ENCODE assay signal across 1 cellular context in the genomic region with DNA sequence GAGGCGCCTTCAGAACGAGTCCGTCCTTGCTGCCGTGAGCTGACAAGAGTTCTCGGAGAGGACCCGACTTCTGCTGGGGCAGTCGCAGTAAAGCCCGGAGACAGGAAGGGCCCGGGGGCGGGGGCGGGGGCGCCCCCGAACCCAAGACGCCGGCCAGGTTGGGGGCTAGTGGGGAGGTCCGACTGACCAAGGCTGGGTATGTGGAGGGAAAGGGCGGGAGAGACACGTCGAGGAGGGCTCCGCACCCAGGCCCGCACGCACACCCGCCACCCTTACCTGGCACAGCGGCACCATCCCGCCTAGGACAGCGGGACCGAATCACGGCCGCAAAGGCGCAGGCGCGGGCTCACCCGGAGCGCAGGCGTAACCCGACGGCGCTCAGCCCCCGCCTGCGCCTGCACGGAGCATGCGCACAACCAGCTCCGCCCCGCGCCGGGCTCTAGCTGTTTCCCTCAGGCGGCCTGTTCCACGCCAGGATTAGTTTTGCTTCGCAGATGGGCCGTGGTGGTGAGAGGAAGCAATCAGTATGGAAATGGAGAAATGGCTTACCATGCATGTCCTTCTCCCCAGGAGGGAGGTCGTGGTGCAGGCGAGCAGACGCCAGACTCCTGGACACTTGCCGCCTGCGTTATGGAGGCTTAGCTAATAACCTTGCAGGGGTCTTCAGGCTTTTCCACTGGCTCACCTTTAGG.
TF ChIP-seq lines count a peak whose summit lies in the region.

A gene with protein sequence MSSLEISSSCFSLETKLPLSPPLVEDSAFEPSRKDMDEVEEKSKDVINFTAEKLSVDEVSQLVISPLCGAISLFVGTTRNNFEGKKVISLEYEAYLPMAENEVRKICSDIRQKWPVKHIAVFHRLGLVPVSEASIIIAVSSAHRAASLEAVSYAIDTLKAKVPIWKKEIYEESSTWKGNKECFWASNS (minus strand): TSS at position 322 of the 692 bp plus-strand sequence. CDS start 2,583 bp downstream, outside the sequence.

TF ChIP-seq in HepG2, 621 proteins besides CTCF, POLR2A, EP300 and RAD21 (continued from another document and continues in another):
- no peak for TF ChIP-seq HOXA9 (CRISPR knock-in tag; IDR thresholded peaks at IDR 0.05; ENCODE audit: borderline replicate concordance)
- TF ChIP-seq ZNF12 (CRISPR knock-in tag; IDR thresholded peaks at IDR 0.05), result peak; percentile 33; the same call in 1 of the 2 replicates
- no peak for TF ChIP-seq ETV5 (CRISPR knock-in tag; IDR thresholded peaks at IDR 0.05; ENCODE audit: borderline replicate concordance)
- TF ChIP-seq NPAS2 (CRISPR knock-in tag; IDR thresholded peaks at IDR 0.05; ENCODE audit: borderline replicate concordance), result no peak
- TF ChIP-seq RBFOX2 (IDR thresholded peaks at IDR 0.05; ENCODE audit: low read depth, low read length), result peak; percentile 90
- TF ChIP-seq, protein P1, sequence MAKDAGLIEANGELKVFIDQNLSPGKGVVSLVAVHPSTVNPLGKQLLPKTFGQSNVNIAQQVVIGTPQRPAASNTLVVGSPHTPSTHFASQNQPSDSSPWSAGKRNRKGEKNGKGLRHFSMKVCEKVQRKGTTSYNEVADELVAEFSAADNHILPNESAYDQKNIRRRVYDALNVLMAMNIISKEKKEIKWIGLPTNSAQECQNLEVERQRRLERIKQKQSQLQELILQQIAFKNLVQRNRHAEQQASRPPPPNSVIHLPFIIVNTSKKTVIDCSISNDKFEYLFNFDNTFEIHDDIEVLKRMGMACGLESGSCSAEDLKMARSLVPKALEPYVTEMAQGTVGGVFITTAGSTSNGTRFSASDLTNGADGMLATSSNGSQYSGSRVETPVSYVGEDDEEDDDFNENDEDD (CRISPR knock-in tag; IDR thresholded peaks at IDR 0.05; ENCODE audit: borderline replicate concordance), result peak; percentile 63; the same call in 1 of the 2 replicates
- TF ChIP-seq, protein P2, sequence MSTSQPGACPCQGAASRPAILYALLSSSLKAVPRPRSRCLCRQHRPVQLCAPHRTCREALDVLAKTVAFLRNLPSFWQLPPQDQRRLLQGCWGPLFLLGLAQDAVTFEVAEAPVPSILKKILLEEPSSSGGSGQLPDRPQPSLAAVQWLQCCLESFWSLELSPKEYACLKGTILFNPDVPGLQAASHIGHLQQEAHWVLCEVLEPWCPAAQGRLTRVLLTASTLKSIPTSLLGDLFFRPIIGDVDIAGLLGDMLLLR (CRISPR knock-in tag; IDR thresholded peaks at IDR 0.05), result 0 out of 2 replicates have a peak, but pooled peaks have one; percentile 54
- no peak for TF ChIP-seq NFAT5 (CRISPR knock-in tag; IDR thresholded peaks at IDR 0.05)
- TF ChIP-seq SIN3B (IDR thresholded peaks at IDR 0.05; ENCODE audit: low read length), result no peak
- no peak for TF ChIP-seq CCAR2 (optimal IDR thresholded peaks at IDR 0.05; ENCODE audit: low read depth, low read length)
- TF ChIP-seq ZC3H13 (CRISPR knock-in tag; IDR thresholded peaks at IDR 0.05), result no peak
- no peak; the same call in 1 of the 2 replicates for TF ChIP-seq ZNF510 (CRISPR knock-in tag; IDR thresholded peaks at IDR 0.05; ENCODE audit: low read depth)
- TF ChIP-seq ZKSCAN8 (CRISPR knock-in tag; IDR thresholded peaks at IDR 0.05; ENCODE audit: borderline replicate concordance), result peak; percentile 63
- TF ChIP-seq MBD4 (IDR thresholded peaks at IDR 0.05; ENCODE audit: borderline replicate concordance, low read length), result no peak
- TF ChIP-seq ATAD3A (CRISPR knock-in tag; IDR thresholded peaks at IDR 0.05), result no peak
- TF ChIP-seq RBM22 (optimal IDR thresholded peaks at IDR 0.05; ENCODE audit: low read length), result no peak
- TF ChIP-seq ZFX (CRISPR knock-in tag; IDR thresholded peaks at IDR 0.05; ENCODE audit: low read depth), result peak; percentile 93
- TF ChIP-seq SAFB2 (CRISPR knock-in tag; IDR thresholded peaks at IDR 0.05; ENCODE audit: borderline replicate concordance, low read depth), result 0 out of 2 replicates have a peak, but pooled peaks have one; percentile 29
- TF ChIP-seq ZNF367 (CRISPR knock-in tag; IDR thresholded peaks at IDR 0.05; ENCODE audit: borderline replicate concordance), result no peak; the same call in 1 of the 2 replicates
- TF ChIP-seq JARID2 (CRISPR knock-in tag; IDR thresholded peaks at IDR 0.05; ENCODE audit: insufficient replicate concordance), result no peak
- no peak for TF ChIP-seq U2AF2 (IDR thresholded peaks at IDR 0.05; ENCODE audit: low read depth, low read length)
- TF ChIP-seq, protein P3, sequence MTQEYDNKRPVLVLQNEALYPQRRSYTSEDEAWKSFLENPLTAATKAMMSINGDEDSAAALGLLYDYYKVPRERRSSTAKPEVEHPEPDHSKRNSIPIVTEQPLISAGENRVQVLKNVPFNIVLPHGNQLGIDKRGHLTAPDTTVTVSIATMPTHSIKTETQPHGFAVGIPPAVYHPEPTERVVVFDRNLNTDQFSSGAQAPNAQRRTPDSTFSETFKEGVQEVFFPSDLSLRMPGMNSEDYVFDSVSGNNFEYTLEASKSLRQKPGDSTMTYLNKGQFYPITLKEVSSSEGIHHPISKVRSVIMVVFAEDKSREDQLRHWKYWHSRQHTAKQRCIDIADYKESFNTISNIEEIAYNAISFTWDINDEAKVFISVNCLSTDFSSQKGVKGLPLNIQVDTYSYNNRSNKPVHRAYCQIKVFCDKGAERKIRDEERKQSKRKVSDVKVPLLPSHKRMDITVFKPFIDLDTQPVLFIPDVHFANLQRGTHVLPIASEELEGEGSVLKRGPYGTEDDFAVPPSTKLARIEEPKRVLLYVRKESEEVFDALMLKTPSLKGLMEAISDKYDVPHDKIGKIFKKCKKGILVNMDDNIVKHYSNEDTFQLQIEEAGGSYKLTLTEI (CRISPR knock-in tag; conservative IDR thresholded peaks at IDR 0.05), result no peak
- TF ChIP-seq AKNA (CRISPR knock-in tag; IDR thresholded peaks at IDR 0.05; ENCODE audit: borderline replicate concordance), result no peak
- TF ChIP-seq ZNF761 (CRISPR knock-in tag; conservative IDR thresholded peaks at IDR 0.05), result no peak
- TF ChIP-seq FOXM1 (CRISPR knock-in tag; IDR thresholded peaks at IDR 0.05), result no peak
- no peak for TF ChIP-seq ZNF335 (CRISPR knock-in tag; IDR thresholded peaks at IDR 0.05)
- TF ChIP-seq GTF3A (CRISPR knock-in tag; conservative IDR thresholded peaks at IDR 0.05), result 0 out of 2 replicates have a peak, but pooled peaks have one; percentile 44
- TF ChIP-seq, protein P4, sequence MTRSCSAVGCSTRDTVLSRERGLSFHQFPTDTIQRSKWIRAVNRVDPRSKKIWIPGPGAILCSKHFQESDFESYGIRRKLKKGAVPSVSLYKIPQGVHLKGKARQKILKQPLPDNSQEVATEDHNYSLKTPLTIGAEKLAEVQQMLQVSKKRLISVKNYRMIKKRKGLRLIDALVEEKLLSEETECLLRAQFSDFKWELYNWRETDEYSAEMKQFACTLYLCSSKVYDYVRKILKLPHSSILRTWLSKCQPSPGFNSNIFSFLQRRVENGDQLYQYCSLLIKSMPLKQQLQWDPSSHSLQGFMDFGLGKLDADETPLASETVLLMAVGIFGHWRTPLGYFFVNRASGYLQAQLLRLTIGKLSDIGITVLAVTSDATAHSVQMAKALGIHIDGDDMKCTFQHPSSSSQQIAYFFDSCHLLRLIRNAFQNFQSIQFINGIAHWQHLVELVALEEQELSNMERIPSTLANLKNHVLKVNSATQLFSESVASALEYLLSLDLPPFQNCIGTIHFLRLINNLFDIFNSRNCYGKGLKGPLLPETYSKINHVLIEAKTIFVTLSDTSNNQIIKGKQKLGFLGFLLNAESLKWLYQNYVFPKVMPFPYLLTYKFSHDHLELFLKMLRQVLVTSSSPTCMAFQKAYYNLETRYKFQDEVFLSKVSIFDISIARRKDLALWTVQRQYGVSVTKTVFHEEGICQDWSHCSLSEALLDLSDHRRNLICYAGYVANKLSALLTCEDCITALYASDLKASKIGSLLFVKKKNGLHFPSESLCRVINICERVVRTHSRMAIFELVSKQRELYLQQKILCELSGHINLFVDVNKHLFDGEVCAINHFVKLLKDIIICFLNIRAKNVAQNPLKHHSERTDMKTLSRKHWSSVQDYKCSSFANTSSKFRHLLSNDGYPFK (CRISPR knock-in tag; IDR thresholded peaks at IDR 0.05; ENCODE audit: borderline replicate concordance), result peak; percentile 37; the same call in 1 of the 2 replicates
- 0 out of 2 replicates have a peak, but pooled peaks have one; percentile 32 for TF ChIP-seq SP2 (CRISPR knock-in tag; IDR thresholded peaks at IDR 0.05)
- no peak for TF ChIP-seq ZNF781 (CRISPR knock-in tag; IDR thresholded peaks at IDR 0.05; ENCODE audit: borderline replicate concordance, not compliant biosample characterization)
- peak; percentile 58; the same call in 1 of the 2 replicates for TF ChIP-seq ZBTB25 (CRISPR knock-in tag; IDR thresholded peaks at IDR 0.05)
- TF ChIP-seq, protein P5, sequence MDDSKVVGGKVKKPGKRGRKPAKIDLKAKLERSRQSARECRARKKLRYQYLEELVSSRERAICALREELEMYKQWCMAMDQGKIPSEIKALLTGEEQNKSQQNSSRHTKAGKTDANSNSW (CRISPR knock-in tag; IDR thresholded peaks at IDR 0.05; ENCODE audit: borderline replicate concordance), result no peak
- TF ChIP-seq, protein P6, sequence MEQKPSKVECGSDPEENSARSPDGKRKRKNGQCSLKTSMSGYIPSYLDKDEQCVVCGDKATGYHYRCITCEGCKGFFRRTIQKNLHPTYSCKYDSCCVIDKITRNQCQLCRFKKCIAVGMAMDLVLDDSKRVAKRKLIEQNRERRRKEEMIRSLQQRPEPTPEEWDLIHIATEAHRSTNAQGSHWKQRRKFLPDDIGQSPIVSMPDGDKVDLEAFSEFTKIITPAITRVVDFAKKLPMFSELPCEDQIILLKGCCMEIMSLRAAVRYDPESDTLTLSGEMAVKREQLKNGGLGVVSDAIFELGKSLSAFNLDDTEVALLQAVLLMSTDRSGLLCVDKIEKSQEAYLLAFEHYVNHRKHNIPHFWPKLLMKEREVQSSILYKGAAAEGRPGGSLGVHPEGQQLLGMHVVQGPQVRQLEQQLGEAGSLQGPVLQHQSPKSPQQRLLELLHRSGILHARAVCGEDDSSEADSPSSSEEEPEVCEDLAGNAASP (CRISPR knock-in tag; IDR thresholded peaks at IDR 0.05; ENCODE audit: borderline replicate concordance), result 0 out of 2 replicates have a peak, but pooled peaks have one; percentile 24
